Comparison of ENCODE assay signal across 8 cellular contexts in the genomic region with DNA sequence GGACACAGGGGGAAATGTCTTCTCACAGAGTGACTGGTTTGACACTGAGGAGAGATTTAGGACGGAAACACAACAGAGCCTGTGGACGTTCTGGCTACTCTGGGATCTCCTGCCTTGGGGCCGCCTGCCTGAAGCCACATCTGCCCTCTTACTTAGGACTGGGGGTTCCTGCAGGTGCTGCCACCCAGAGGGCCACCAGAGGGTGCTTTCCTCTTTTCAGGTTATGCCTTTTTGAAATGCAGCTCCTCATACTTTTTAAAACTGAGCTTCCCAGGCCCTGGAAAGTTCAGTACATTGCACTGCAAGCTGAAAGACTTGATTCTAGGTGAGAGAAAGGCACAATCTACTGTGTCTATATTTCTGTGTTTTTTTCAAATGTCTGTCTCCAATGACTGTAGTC.
DNase-seq lines count a peak whose midpoint lies in the region; ATAC-seq and TF ChIP-seq lines count a peak whose summit lies in the region.

No MANE protein-coding gene starts in this region.

- no peaks in the 10 kb centered on the region for H3K36me3 ChIP-seq in ascending aorta

- H3K27ac ChIP-seq in ascending aorta = no peak overlapping the region

- no peaks in the 10 kb centered on the region for H3K9me3 ChIP-seq in ascending aorta

- H3K4me1 ChIP-seq in ascending aorta = no peaks in the 10 kb centered on the region

- intact Hi-C loops in ascending aorta (cut with DNase I) = no loop called here

- H3K4me3 ChIP-seq in ascending aorta = no peak overlapping the region

- TF ChIP-seq RAD21 in Ishikawa (IDR thresholded peaks at IDR 0.05; ENCODE audit: low read depth) = peak; percentile 66

- DNase-seq in DMS153 (lab: John Stamatoyannopoulos, UW) = peak; percentile 8
- DNase-seq in DMS153 treated with DMSO at 0.1 percent for 48 hours (lab: John Stamatoyannopoulos, UW; ENCODE audit: unreplicated experiment) = no peak
- no peak for DNase-seq in ascending aorta (ENCODE audit: low spot score in 2 of 2)
- peak; percentile 28 for DNase-seq in kidney glomerular epithelial cell (lab: John Stamatoyannopoulos, UW)
- no peak for DNase-seq in NCI-H2196 treated with DMSO at 0.1 percent for 48 hours (lab: John Stamatoyannopoulos, UW; ENCODE audit: unreplicated experiment)
- DNase-seq in Ammon's horn (ENCODE audit: low spot score) = no peak

- TF ChIP-seq CTCF in ascending aorta (IDR thresholded peaks at IDR 0.05) = peak; percentile 28 to 57 (median 32)

- no peaks in the 10 kb centered on the region for H3K27me3 ChIP-seq in ascending aorta

- no peak for TF ChIP-seq EP300 in Ishikawa (IDR thresholded peaks at IDR 0.05; ENCODE audit: borderline replicate concordance)

- ATAC-seq in GM18907 (IDR thresholded peaks at IDR 0.05; ENCODE audit: unreplicated experiment) = no peak

TF ChIP-seq in Ishikawa, 13 proteins besides CTCF, POLR2A, EP300 and RAD21:
- TF ChIP-seq TAF1 (IDR thresholded peaks at IDR 0.05; ENCODE audit: low read depth) (no peak), FOXM1 (IDR thresholded peaks at IDR 0.05; ENCODE audit: borderline replicate concordance, low read depth) (no peak), CREB1 (IDR thresholded peaks at IDR 0.05; ENCODE audit: low read depth) (no peak), YY1 (IDR thresholded peaks at IDR 0.05; ENCODE audit: low read depth) (no peak), TEAD4 (IDR thresholded peaks at IDR 0.05) (no peak), ZBTB7A (IDR thresholded peaks at IDR 0.05; ENCODE audit: low read depth) (no peak), REST (IDR thresholded peaks at IDR 0.05; ENCODE audit: low read depth) (no peak), NFIC (IDR thresholded peaks at IDR 0.05) (no peak), TCF12 (IDR thresholded peaks at IDR 0.05; ENCODE audit: low read depth) (no peak), EGR1 (IDR thresholded peaks at IDR 0.05) (no peak)
- TF ChIP-seq, protein P1, sequence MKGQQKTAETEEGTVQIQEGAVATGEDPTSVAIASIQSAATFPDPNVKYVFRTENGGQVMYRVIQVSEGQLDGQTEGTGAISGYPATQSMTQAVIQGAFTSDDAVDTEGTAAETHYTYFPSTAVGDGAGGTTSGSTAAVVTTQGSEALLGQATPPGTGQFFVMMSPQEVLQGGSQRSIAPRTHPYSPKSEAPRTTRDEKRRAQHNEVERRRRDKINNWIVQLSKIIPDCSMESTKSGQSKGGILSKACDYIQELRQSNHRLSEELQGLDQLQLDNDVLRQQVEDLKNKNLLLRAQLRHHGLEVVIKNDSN (IDR thresholded peaks at IDR 0.05) = no peak
- TF ChIP-seq, protein P2, sequence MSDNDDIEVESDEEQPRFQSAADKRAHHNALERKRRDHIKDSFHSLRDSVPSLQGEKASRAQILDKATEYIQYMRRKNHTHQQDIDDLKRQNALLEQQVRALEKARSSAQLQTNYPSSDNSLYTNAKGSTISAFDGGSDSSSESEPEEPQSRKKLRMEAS (IDR thresholded peaks at IDR 0.05) = no peak
TF ChIP-seq in Ishikawa: peak in this region for 0.

Comparison
In these comparisons a context has a peak if more than half of its experiments do, and no peak if none do; other contexts are left out.
1. DNase-seq: peak in DMS153 (single experiment) and kidney glomerular epithelial cell (single experiment); none in DMS153 treated with DMSO at 0.1 percent for 48 hours (single experiment), ascending aorta (0 of 2), NCI-H2196 treated with DMSO at 0.1 percent for 48 hours (single experiment) and Ammon's horn (single experiment).